In genomic region chr17:80108321-80108971, GRCh38 we compare ENCODE assay signal across 22 cellular contexts. TPM values are rescaled to one million over a fixed set of nuclear protein-coding genes. Genes with fewer than 3 reads are reported as not detected.
DNase-seq lines count a peak whose midpoint lies in the region; ATAC-seq and TF ChIP-seq lines count a peak whose summit lies in the region.
"Had no signal": no experiment of that assay in that cellular context is flagged by ENCODE, and none has a peak within 500 bp of the region (broad histone marks: within the 10 kb centered on the region; RNA-seq: fewer than 3 reads in every experiment).

No MANE protein-coding gene starts in this region.

- no peak overlapping the region for H2AFZ ChIP-seq in osteoblast (ENCODE audit: low read length)
- H2AFZ ChIP-seq: GM23338 had no signal

- no peak for TF ChIP-seq POLR2A in stomach (IDR thresholded peaks at IDR 0.05)

- no peaks in the 10 kb centered on the region for H3K27me3 Mint-ChIP-seq in activated naive CD4-positive, alpha-beta T cell treated with anti-CD3 and anti-CD28 coated beads, Interleukin-2, amount 10 ng/mL, durations not matched to agents 7 days and 5 days
- no peaks in the 10 kb centered on the region for H3K27me3 Mint-ChIP-seq in chondrocyte (ENCODE audit: low read depth)

- H3K4me2 ChIP-seq in osteoblast (ENCODE audit: insufficient read depth, low read length): no peak overlapping the region
- H3K4me2 ChIP-seq: GM23338, KMS-11 had no signal

- H3K4me3 ChIP-seq in osteoblast (ENCODE audit: insufficient read depth, low read length) (no peak overlapping the region), upper lobe of right lung (no peak overlapping the region), stomach (no peak overlapping the region)
- H3K4me3 ChIP-seq: GM23338 had no signal

- no peaks in the 10 kb centered on the region for H3K27me3 ChIP-seq in osteoblast (ENCODE audit: insufficient read depth, low read length)
- H3K27me3 ChIP-seq in upper lobe of right lung: no peaks in the 10 kb centered on the region
- no peaks in the 10 kb centered on the region for H3K27me3 ChIP-seq in stomach
- H3K27me3 ChIP-seq: BE2C had no signal

- ATAC-seq in upper lobe of right lung (no peak), GM19324 (IDR thresholded peaks at IDR 0.05; ENCODE audit: low FRiP score, unreplicated experiment) (no peak)
- ATAC-seq: GM23338 had no signal

- no peaks in the 10 kb centered on the region for H4K20me1 ChIP-seq in osteoblast (ENCODE audit: insufficient read depth, low read length)

- no peaks in the 10 kb centered on the region for H3K79me2 ChIP-seq in osteoblast (ENCODE audit: insufficient read depth, low read length)

- TF ChIP-seq CTCF in chondrocyte (IDR thresholded peaks at IDR 0.05): no peak
- no peak for TF ChIP-seq CTCF in osteoblast (IDR thresholded peaks at IDR 0.05; ENCODE audit: extremely low read depth, low read depth, low read length)
- no peak for TF ChIP-seq CTCF in upper lobe of right lung (IDR thresholded peaks at IDR 0.05)
- no peak for TF ChIP-seq CTCF in stomach (IDR thresholded peaks at IDR 0.05)

- WGBS in stomach, 5 donors: 92 to 98% (median 96%) methylated on average over 14 to 35 of the region's 35 CpGs

- intact Hi-C loops in upper lobe of right lung (cut with DNase I): no loop called here
- intact Hi-C loops in stomach (cut with DNase I; ENCODE audit: low total_unique reads): no loop called here

- no peaks in the 10 kb centered on the region for H3K9me3 ChIP-seq in osteoblast (ENCODE audit: low read depth, low read length)
- H3K9me3 ChIP-seq in upper lobe of right lung: no peaks in the 10 kb centered on the region
- H3K9me3 ChIP-seq in stomach: no peaks in the 10 kb centered on the region
- H3K9me3 ChIP-seq: BE2C, Caco-2 had no signal

- no peak for TF ChIP-seq EP300 in stomach (IDR thresholded peaks at IDR 0.05)

- H3K4me1 Mint-ChIP-seq in activated naive CD4-positive, alpha-beta T cell treated with anti-CD3 and anti-CD28 coated beads, Interleukin-2, amount 10 ng/mL, durations not matched to agents 7 days and 5 days: no peaks in the 10 kb centered on the region
- no peaks in the 10 kb centered on the region for H3K4me1 Mint-ChIP-seq in chondrocyte (ENCODE audit: low read depth)

- H3K4me1 ChIP-seq in osteoblast (ENCODE audit: insufficient read depth, low read length) (no peaks in the 10 kb centered on the region), upper lobe of right lung (no peaks in the 10 kb centered on the region), stomach (peaks cover 0 to 5% (median 0%) of the 10 kb centered on the region in 4 donors)
- H3K4me1 ChIP-seq: Caco-2 had no signal

- no peak overlapping the region for H3K4me3 Mint-ChIP-seq in activated naive CD4-positive, alpha-beta T cell treated with anti-CD3 and anti-CD28 coated beads, Interleukin-2, amount 10 ng/mL, durations not matched to agents 7 days and 5 days
- no peak overlapping the region for H3K4me3 Mint-ChIP-seq in chondrocyte (ENCODE audit: unreplicated experiment)
- H3K4me3 Mint-ChIP-seq: CD4-positive, CD25-positive, alpha-beta regulatory T cell; GM23338 had no signal

- no peaks in the 10 kb centered on the region for H3K36me3 Mint-ChIP-seq in activated naive CD4-positive, alpha-beta T cell treated with anti-CD3 and anti-CD28 coated beads, Interleukin-2, amount 10 ng/mL, durations not matched to agents 7 days and 5 days
- no peaks in the 10 kb centered on the region for H3K36me3 Mint-ChIP-seq in chondrocyte (ENCODE audit: low read depth)
- H3K36me3 Mint-ChIP-seq: CD4-positive, CD25-positive, alpha-beta regulatory T cell had no signal

- CTCF ChIA-PET in activated naive CD4-positive, alpha-beta T cell treated with anti-CD3 and anti-CD28 coated beads, Interleukin-2, amount 10 ng/mL, durations not matched to agents 7 days and 5 days (lab: Charles Lee): no interaction called here

- no peaks in the 10 kb centered on the region for H3K9me3 Mint-ChIP-seq in activated naive CD4-positive, alpha-beta T cell treated with anti-CD3 and anti-CD28 coated beads, Interleukin-2, amount 10 ng/mL, durations not matched to agents 7 days and 5 days
- no peaks in the 10 kb centered on the region for H3K9me3 Mint-ChIP-seq in chondrocyte (ENCODE audit: low read depth)
- H3K9me3 Mint-ChIP-seq: CD4-positive, CD25-positive, alpha-beta regulatory T cell; GM23338 had no signal

- peak overlapping the region; percentile 37 for H3K27ac Mint-ChIP-seq in activated naive CD4-positive, alpha-beta T cell treated with anti-CD3 and anti-CD28 coated beads, Interleukin-2, amount 10 ng/mL, durations not matched to agents 7 days and 5 days
- no peak overlapping the region for H3K27ac Mint-ChIP-seq in chondrocyte (ENCODE audit: unreplicated experiment)
- H3K27ac Mint-ChIP-seq: GM23338 had no signal

- H3K36me3 ChIP-seq in osteoblast (ENCODE audit: insufficient read depth, low read length) (no peaks in the 10 kb centered on the region), upper lobe of right lung (peaks cover 3% of the 10 kb centered on the region), stomach (peaks cover 0 to 61% (median 30%) of the 10 kb centered on the region in 4 donors)
- H3K36me3 ChIP-seq: BE2C had no signal

- DNase-seq in activated naive CD4-positive, alpha-beta T cell treated with anti-CD3 and anti-CD28 coated beads, Interleukin-2, amount 10 ng/mL, durations not matched to agents 7 days and 5 days: no peak
- DNase-seq in activated naive CD4-positive, alpha-beta T cell treated with Interleukin-2 at 50 U/mL for 16 hours: no peak
- DNase-seq in chondrocyte (ENCODE audit: low spot score) (peak; percentile 82), osteoblast (ENCODE audit: insufficient read length, low spot score, missing footprints) (peak; percentile 72), upper lobe of right lung (peak; percentile 55), NCI-H2081 (lab: John Stamatoyannopoulos, UW) (no peak), stomach (no peak)
- DNase-seq: BE2C; CD4-positive, CD25-positive, alpha-beta regulatory T cell; DMS153; GDM1; MV-4-11; NCI-H187; NCI-H2227 treated with DMSO at 0.1 percent for 48 hours; NCI-H510A treated with DMSO at 0.1 percent for 48 hours; NCI-H82; OCI-M1; SIG-M5 had no signal

- no peak overlapping the region for H3K27ac ChIP-seq in osteoblast (ENCODE audit: low read depth, low read length)
- no peak overlapping the region for H3K27ac ChIP-seq in upper lobe of right lung
- no peak overlapping the region for H3K27ac ChIP-seq in stomach
- H3K27ac ChIP-seq: KMS-11 had no signal

RNA-seq across cellular contexts. Expression of gene GAA, which starts 7.1 kb away (rescaled TPM):
- 42.3 to 59.8 TPM (median 45.7 TPM) in 3 replicates for total RNA-seq in chondrocyte
- 76.7 and 91.3 TPM in 2 replicates for total RNA-seq in osteoblast
- 99.1 TPM for total RNA-seq in upper lobe of right lung
- total RNA-seq in stomach: 10 to 100 TPM; 15.2 to 63.4 (median 27.2) TPM
- 10 to 100 TPM in 2 of 3 donors, 1 to 10 TPM in 1; 9.6 to 22.2 (median 21.4) TPM for polyA plus RNA-seq in stomach

RNA-seq across cellular contexts. Expression of gene EIF4A3, which starts 38.5 kb away (rescaled TPM):
- total RNA-seq in chondrocyte (63.2 to 76.2 TPM (median 64.0 TPM) in 3 replicates), osteoblast (44.5 and 46.3 TPM in 2 replicates), upper lobe of right lung (56.0 TPM), stomach (10 to 100 TPM; 17.5 to 78.2 (median 49.7) TPM)
- polyA plus RNA-seq in stomach: 10 to 100 TPM; 47.3 to 61.0 (median 48.7) TPM

Comparison
In these comparisons a context has a peak if more than half of its experiments do, and no peak if none do; other contexts are left out.
1. DNase-seq: peak in chondrocyte (single experiment), osteoblast (single experiment) and upper lobe of right lung (single experiment); none in activated naive CD4-positive, alpha-beta T cell treated with anti-CD3 and anti-CD28 coated beads, Interleukin-2, amount 10 ng/mL, durations not matched to agents 7 days and 5 days (single experiment), activated naive CD4-positive, alpha-beta T cell treated with Interleukin-2 at 50 U/mL for 16 hours (single experiment), NCI-H2081 (0 of 2) and stomach (single experiment).